In the genomic region with DNA sequence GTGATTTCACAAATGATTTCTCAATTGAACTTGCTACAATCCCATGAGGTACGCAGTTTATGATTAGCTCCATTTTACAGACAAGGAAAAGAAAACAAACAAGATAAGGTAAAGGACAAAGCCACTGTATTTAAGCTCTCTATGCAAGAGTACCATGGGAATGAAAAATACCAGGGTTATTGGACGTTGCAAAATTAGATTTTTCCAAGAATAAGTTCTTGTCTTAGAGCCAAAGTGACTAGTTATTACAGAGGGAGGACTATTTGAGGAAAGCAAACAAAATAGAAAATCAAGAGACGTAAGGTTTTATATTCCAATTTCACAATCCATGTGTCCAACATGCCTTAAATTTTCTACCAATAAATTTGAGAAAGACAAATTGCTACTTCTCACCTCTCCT, we compare ENCODE assay signal across 25 cellular contexts.
"Had no signal": no experiment of that assay in that cellular context is flagged by ENCODE, and none has a peak within 500 bp of the region (broad histone marks: within the 10 kb centered on the region; RNA-seq: fewer than 3 reads in every experiment).

No MANE protein-coding gene starts in this region.

- H3K9ac ChIP-seq: parathyroid adenoma had no signal

- H3K9me3 ChIP-seq: colonic mucosa, esophagus muscularis mucosa, lower lobe of right lung, spleen, tibial artery had no signal

- H2AFZ ChIP-seq: parathyroid adenoma had no signal

- H3K4me3 ChIP-seq: colonic mucosa, esophagus muscularis mucosa, lower lobe of right lung, spleen, tibial artery had no signal

- DNase-seq: activated CD4-positive, alpha-beta T cell treated with anti-CD3 and anti-CD28 coated beads for 1 hour; activated CD4-positive, alpha-beta T cell treated with anti-CD3 and anti-CD28 coated beads, Interleukin-2, amount 50 U/mL, for 1 hour; activated CD8-positive, alpha-beta T cell treated with anti-CD3 and anti-CD28 coated beads, Interleukin-2, amount 10 ng/mL, durations not matched to agents 7 days and 5 days; activated gamma-delta T cell; anterior cingulate cortex; brain microvascular endothelial cell; colonic mucosa; dorsolateral prefrontal cortex; effector memory CD8-positive, alpha-beta T cell; foreskin melanocyte; left colon; lower lobe of right lung; naive B cell; nucleus accumbens; spleen; stimulated activated CD4-positive, alpha-beta T cell treated with anti-CD3 and anti-CD28 coated beads, Interleukin-4, amount 100 ng/mL, for 24 hours; stimulated activated naive CD8-positive, alpha-beta T cell treated with anti-CD3 and anti-CD28 coated beads, Interleukin-15, Interleukin-2, amounts not matched to agents 100 U/mL and 50 U/mL, for 24 hours; substantia nigra; T-helper 1 cell; tibial artery had no signal

- H3K27ac ChIP-seq: brain microvascular endothelial cell, colonic mucosa, esophagus muscularis mucosa, lower lobe of right lung, parathyroid adenoma, spleen, tibial artery had no signal

- H3K36me3 ChIP-seq: brain microvascular endothelial cell, colonic mucosa, esophagus muscularis mucosa, lower lobe of right lung, spleen, tibial artery had no signal

- H3K4me1 ChIP-seq: colonic mucosa, lower lobe of right lung, spleen, tibial artery had no signal

- H3K79me2 ChIP-seq: parathyroid adenoma had no signal

- ATAC-seq: activated CD8-positive, alpha-beta T cell treated with anti-CD3 and anti-CD28 coated beads, Interleukin-2, amount 10 ng/mL, durations not matched to agents 7 days and 5 days; effector memory CD8-positive, alpha-beta T cell; left colon; lower lobe of right lung; stimulated activated naive CD8-positive, alpha-beta T cell treated with anti-CD3 and anti-CD28 coated beads, Interleukin-15, Interleukin-2, amounts not matched to agents 100 U/mL and 50 U/mL, for 24 hours had no signal

- H3K27me3 ChIP-seq: brain microvascular endothelial cell, colonic mucosa, dorsolateral prefrontal cortex, esophagus muscularis mucosa, tibial artery had no signal

- FAIRE-seq: endothelial cell of umbilical vein, islet of Langerhans, TTC549 had no signal
